Comparison of ENCODE assay signal across 9 cellular contexts in the genomic region with DNA sequence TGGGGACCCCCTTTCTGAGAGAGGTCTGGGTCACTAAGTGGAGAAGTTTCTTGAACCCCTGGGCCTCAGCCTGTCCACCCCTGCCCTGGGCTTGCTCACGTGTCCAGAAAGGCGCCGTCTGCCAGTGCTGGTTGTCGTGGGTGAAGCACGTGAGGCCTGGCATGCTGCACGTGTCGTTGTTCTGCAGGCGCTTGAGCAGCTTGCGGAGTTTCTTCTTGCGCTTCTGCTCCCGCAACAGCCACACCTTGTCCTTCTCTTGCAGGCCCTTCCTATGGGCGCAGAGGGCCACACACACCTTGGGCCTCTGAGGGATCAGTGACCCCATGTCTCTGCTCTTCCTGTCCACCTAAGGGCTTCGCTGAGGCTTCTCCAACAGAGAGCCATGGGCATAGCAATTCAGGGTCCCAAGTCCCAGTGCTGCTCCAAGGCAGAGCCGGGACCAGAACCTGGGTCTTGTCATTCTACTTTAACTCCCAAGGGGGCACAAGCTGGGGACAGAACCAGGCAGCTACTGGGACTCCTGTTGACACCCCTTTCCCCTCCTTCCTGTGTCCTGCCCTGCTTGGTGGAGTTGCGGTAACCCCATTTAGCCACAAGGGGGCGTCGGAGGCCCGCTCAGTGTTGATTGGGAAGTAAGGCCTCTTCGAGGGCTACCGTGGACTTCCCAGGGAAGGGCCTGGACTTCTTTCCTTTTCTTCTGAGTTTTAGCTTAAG.
DNase-seq lines count a peak whose midpoint lies in the region; ATAC-seq, FAIRE-seq and TF ChIP-seq lines count a peak whose summit lies in the region.
"Had no signal": no experiment of that assay in that cellular context is flagged by ENCODE, and none has a peak within 500 bp of the region (broad histone marks: within the 10 kb centered on the region; RNA-seq: fewer than 3 reads in every experiment).

No MANE protein-coding gene starts in this region.

- H3K4me1 Mint-ChIP-seq in activated CD8-positive, alpha-beta memory T cell treated with anti-CD3 and anti-CD28 coated beads, Interleukin-2, amount 10 ng/mL, durations not matched to agents 7 days and 5 days: peaks cover 8% of the 10 kb centered on the region

- FAIRE-seq in endothelial cell of umbilical vein (lab: Jason Lieb, UNC): peak; percentile 87
- FAIRE-seq: colon had no signal

- H3K36me3 ChIP-seq in NT2/D1 (ENCODE audit: insufficient read depth, insufficient read length, low read length) (peaks cover 94% of the 10 kb centered on the region), endothelial cell of umbilical vein (ENCODE audit: control insufficient read depth in 2 of 2, extremely low read depth in 1 of 2, insufficient read depth in 2 of 2, low read length in 2 of 2) (peaks cover 0 to 3% of the 10 kb centered on the region in 2 experiments), mucosa of descending colon (ENCODE audit: low read depth) (no peaks in the 10 kb centered on the region)

- H3K9ac ChIP-seq in NT2/D1 (ENCODE audit: insufficient read length, low read depth): no peak overlapping the region
- no peak overlapping the region for H3K9ac ChIP-seq in endothelial cell of umbilical vein (replicated peaks; ENCODE audit: extremely low read depth, insufficient read depth, low read length)

- ATAC-seq in HG03432 (IDR thresholded peaks at IDR 0.05; ENCODE audit: unreplicated experiment): peak; percentile 58
- peak; percentile 78 for ATAC-seq in activated CD8-positive, alpha-beta memory T cell treated with anti-CD3 and anti-CD28 coated beads, Interleukin-2, amount 10 ng/mL, durations not matched to agents 7 days and 5 days
- ATAC-seq in mucosa of descending colon: peak; percentile 91
- ATAC-seq in HG03342 (IDR thresholded peaks at IDR 0.05; ENCODE audit: unreplicated experiment): no peak

- H3K9me1 ChIP-seq in endothelial cell of umbilical vein (replicated peaks; ENCODE audit: control insufficient read depth, extremely low read depth, insufficient read depth, low read length): no peaks in the 10 kb centered on the region

- H3K4me1 ChIP-seq in NT2/D1 (ENCODE audit: insufficient read depth, insufficient read length): peaks cover 18% of the 10 kb centered on the region
- H3K4me1 ChIP-seq in endothelial cell of umbilical vein (ENCODE audit: control insufficient read depth, extremely low read depth, insufficient read depth, low read length): peaks cover 7% of the 10 kb centered on the region
- H3K4me1 ChIP-seq in mucosa of descending colon (ENCODE audit: low read depth): no peaks in the 10 kb centered on the region

- TF ChIP-seq POLR2A in endothelial cell of umbilical vein (IDR thresholded peaks at IDR 0.05; ENCODE audit: low read depth, low read length): no peak

- BruUV-seq in endothelial cell of umbilical vein (replicated peaks; lab: Mats Ljungman, UMichigan): no TSS peak

- CTCF ChIA-PET in activated CD8-positive, alpha-beta memory T cell treated with anti-CD3 and anti-CD28 coated beads, Interleukin-2, amount 10 ng/mL, durations not matched to agents 7 days and 5 days (lab: Charles Lee): interaction anchor here (0.8 to 3.4 kb wide), 22 partner anchors 11 to 958 kb away, joined by 3 to 19 read pairs (median 4); no protein-coding TSS in a partner anchor
- CTCF ChIA-PET in endothelial cell of umbilical vein (lab: Charles Lee): interaction anchor here (0.7 to 9.7 kb wide), 15 partner anchors 11 to 960 kb away, joined by 3 to 158 read pairs (median 4); no protein-coding TSS in a partner anchor

- no peaks in the 10 kb centered on the region for H4K20me1 ChIP-seq in endothelial cell of umbilical vein (replicated peaks; ENCODE audit: control insufficient read depth, extremely low read depth, insufficient read depth, low read length)

- no peaks in the 10 kb centered on the region for H3K36me3 Mint-ChIP-seq in activated CD8-positive, alpha-beta memory T cell treated with anti-CD3 and anti-CD28 coated beads, Interleukin-2, amount 10 ng/mL, durations not matched to agents 7 days and 5 days

- no peaks in the 10 kb centered on the region for H3K27me3 ChIP-seq in NT2/D1 (ENCODE audit: insufficient read depth, insufficient read length)
- H3K27me3 ChIP-seq in endothelial cell of umbilical vein (ENCODE audit: control insufficient read depth in 2 of 2, insufficient read depth in 2 of 2, low read length in 2 of 2): no peaks in the 10 kb centered on the region

- TF ChIP-seq CTCF in endothelial cell of umbilical vein (IDR thresholded peaks at IDR 0.05; ENCODE audit: extremely low read depth in 1 of 2, insufficient read depth in 1 of 2, low read depth in 1 of 2, low read length in 2 of 2): peak; percentile 94 to 96
- TF ChIP-seq CTCF in mucosa of descending colon (IDR thresholded peaks at IDR 0.05): peak; percentile 95

- H3K79me2 ChIP-seq in endothelial cell of umbilical vein (ENCODE audit: control insufficient read depth, insufficient read depth, low read length): no peaks in the 10 kb centered on the region

- POLR2A ChIA-PET in endothelial cell of umbilical vein (lab: Charles Lee): no interaction called here

- H3K27ac ChIP-seq in endothelial cell of umbilical vein (ENCODE audit: insufficient read depth, low read depth, low read length): no peak overlapping the region

- H3K9me3 Mint-ChIP-seq in activated CD8-positive, alpha-beta memory T cell treated with anti-CD3 and anti-CD28 coated beads, Interleukin-2, amount 10 ng/mL, durations not matched to agents 7 days and 5 days (ENCODE audit: low read depth): no peaks in the 10 kb centered on the region

- no peak overlapping the region for H2AFZ ChIP-seq in endothelial cell of umbilical vein (ENCODE audit: low read depth, low read length)

- no peaks in the 10 kb centered on the region for H3K27me3 Mint-ChIP-seq in activated CD8-positive, alpha-beta memory T cell treated with anti-CD3 and anti-CD28 coated beads, Interleukin-2, amount 10 ng/mL, durations not matched to agents 7 days and 5 days

- dilution Hi-C loops in endothelial cell of umbilical vein (cut with MboI; ENCODE audit: extremely low pct_ligation_motif_present, low sequenced_read_pairs): no loop called here

- no peak overlapping the region for H3K4me3 Mint-ChIP-seq in activated CD8-positive, alpha-beta memory T cell treated with anti-CD3 and anti-CD28 coated beads, Interleukin-2, amount 10 ng/mL, durations not matched to agents 7 days and 5 days

- H3K4me3 ChIP-seq in NT2/D1 (ENCODE audit: insufficient read length, low read depth) (no peak overlapping the region), endothelial cell of umbilical vein (replicated peaks in 1 of 3; ENCODE audit: insufficient read depth in 1 of 3, low read depth in 1 of 3, low read length in 3 of 3) (no peak overlapping the region), mucosa of descending colon (no peak overlapping the region)

- peak; percentile 40 for DNase-seq in COR-L47 (lab: John Stamatoyannopoulos, UW)
- DNase-seq in NT2/D1 (ENCODE audit: low read depth, low spot score): peak; percentile 82
- DNase-seq in activated CD8-positive, alpha-beta memory T cell treated with anti-CD3 and anti-CD28 coated beads, Interleukin-2, amount 10 ng/mL, durations not matched to agents 7 days and 5 days: peak; percentile 85
- DNase-seq in endothelial cell of umbilical vein (ENCODE audit: low read depth, low spot score): peak; percentile 79
- DNase-seq in mucosa of descending colon: peak; percentile 75 to 85 (median 78)
- peak; percentile 85 for DNase-seq in stimulated activated CD8-positive, alpha-beta memory T cell treated with anti-CD3 and anti-CD28 coated beads, Interleukin-4, amount 100 ng/mL, for 48 hours

- no peaks in the 10 kb centered on the region for H3K9me3 ChIP-seq in NT2/D1 (ENCODE audit: insufficient read depth, low read length)
- H3K9me3 ChIP-seq in endothelial cell of umbilical vein (replicated peaks; ENCODE audit: control insufficient read depth, insufficient read depth, low read length): no peaks in the 10 kb centered on the region
- H3K9me3 ChIP-seq in mucosa of descending colon: no peaks in the 10 kb centered on the region

- no peak overlapping the region for H3K4me2 ChIP-seq in endothelial cell of umbilical vein (ENCODE audit: insufficient read depth, low read length)

- H3K27ac Mint-ChIP-seq in activated CD8-positive, alpha-beta memory T cell treated with anti-CD3 and anti-CD28 coated beads, Interleukin-2, amount 10 ng/mL, durations not matched to agents 7 days and 5 days: peak overlapping the region; percentile 29

- intact Hi-C loops in endothelial cell of umbilical vein (cut with micrococcal nuclease): loop anchor here (1.0 to 2.0 kb wide), 3 partner anchors 467 to 958 kb away; no protein-coding TSS in a partner anchor
- intact Hi-C loops in mucosa of descending colon (cut with DNase I, micrococcal nuclease): loop anchor here in 1 of 2 donors (5.0 to 10.0 kb wide), 2 partner anchors 121 to 959 kb away; a partner anchor contains a TSS

TF ChIP-seq in endothelial cell of umbilical vein, 7 proteins besides CTCF, POLR2A, EP300 and RAD21:
- TF ChIP-seq FOS (IDR thresholded peaks at IDR 0.05; ENCODE audit: borderline replicate concordance, insufficient read depth, low read length) (no peak), POLR2AphosphoS5 (IDR thresholded peaks at IDR 0.05; ENCODE audit: insufficient read depth, low read depth, low read length) (peak; percentile 25), MYC (IDR thresholded peaks at IDR 0.05; ENCODE audit: low read depth, low read length) (no peak), GATA2 (IDR thresholded peaks at IDR 0.05; ENCODE audit: insufficient read depth, insufficient read length, low read depth, low read length) (no peak)
